In the genomic region with DNA sequence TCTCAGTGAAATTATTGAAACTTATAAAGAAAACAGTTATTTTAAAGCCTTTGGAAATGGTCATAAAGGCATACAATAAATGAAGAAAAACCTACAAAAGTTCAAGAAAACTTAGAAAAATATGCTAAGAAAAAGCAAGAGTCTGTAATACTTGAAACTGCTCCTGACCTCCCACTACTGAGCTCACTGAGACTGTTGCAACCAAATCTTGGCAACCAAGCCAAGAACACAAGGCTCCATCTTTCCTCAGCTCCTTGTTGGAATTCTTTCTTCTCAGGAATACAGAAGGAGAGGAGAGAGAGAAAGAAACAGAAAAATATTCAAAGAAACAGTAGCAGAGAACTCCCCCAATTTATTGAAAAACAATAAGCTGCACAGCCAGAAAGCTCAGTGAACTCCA, we compare ENCODE assay signal across 16 cellular contexts.
DNase-seq lines count a peak whose midpoint lies in the region; TF ChIP-seq lines count a peak whose summit lies in the region.
"Had no signal": no experiment of that assay in that cellular context is flagged by ENCODE, and none has a peak within 500 bp of the region (broad histone marks: within the 10 kb centered on the region; RNA-seq: fewer than 3 reads in every experiment).

No MANE protein-coding gene starts in this region.

- H3K4me1 ChIP-seq in HUES6 (ENCODE audit: control insufficient read depth, insufficient read depth, low read length) (peaks cover 56% of the 10 kb centered on the region), ectodermal cell (ENCODE audit: control insufficient read depth, insufficient read depth, low read length) (no peaks in the 10 kb centered on the region), esophagus muscularis mucosa (no peaks in the 10 kb centered on the region)

- peaks cover 26% of the 10 kb centered on the region for H3K9me3 Mint-ChIP-seq in osteocyte (ENCODE audit: unreplicated experiment)

- H3K27ac Mint-ChIP-seq in osteocyte (ENCODE audit: unreplicated experiment) = peak overlapping the region; percentile 10

- H3K27ac ChIP-seq in HUES6 (ENCODE audit: low read depth, low read length) (peak overlapping the region; percentile 88), ectodermal cell (ENCODE audit: insufficient read depth, low read depth, low read length, poor library complexity, severe bottlenecking) (peak overlapping the region; percentile 21), esophagus muscularis mucosa (replicated peaks in 1 of 4) (no peak overlapping the region)

- no peak for TF ChIP-seq EP300 in esophagus muscularis mucosa (IDR thresholded peaks at IDR 0.05)

- H3K9me3 ChIP-seq in HUES6 (ENCODE audit: control insufficient read depth, insufficient read depth, low read depth, low read length) = peaks cover 3% of the 10 kb centered on the region; the same call in 1 of the 2 replicates
- H3K9me3 ChIP-seq in ectodermal cell (ENCODE audit: control insufficient read depth, low read length) = no peaks in the 10 kb centered on the region
- H3K9me3 ChIP-seq in esophagus muscularis mucosa = peaks cover 0 to 9% (median 3%) of the 10 kb centered on the region in 4 donors

- peaks cover 9% of the 10 kb centered on the region for H3K4me1 Mint-ChIP-seq in osteocyte (ENCODE audit: unreplicated experiment)

- H3K27me3 ChIP-seq in HUES6 (ENCODE audit: control insufficient read depth, insufficient read depth, low read length) (no peaks in the 10 kb centered on the region), ectodermal cell (ENCODE audit: control insufficient read depth, insufficient read depth, low read length, poor library complexity, severe bottlenecking) (no peaks in the 10 kb centered on the region), esophagus muscularis mucosa (no peaks in the 10 kb centered on the region)

- intact Hi-C loops in esophagus muscularis mucosa (cut with DNase I) = no loop called here

- no peaks in the 10 kb centered on the region for H3K27me3 Mint-ChIP-seq in osteocyte (ENCODE audit: unreplicated experiment)

- H3K4me3 Mint-ChIP-seq in osteocyte (ENCODE audit: unreplicated experiment) = no peak overlapping the region

- TF ChIP-seq CTCF in osteocyte (IDR thresholded peaks at IDR 0.05) = no peak
- no peak for TF ChIP-seq CTCF in esophagus muscularis mucosa (IDR thresholded peaks at IDR 0.05)

- DNase-seq in fibroblast of peridontal ligament (ENCODE audit: extremely low read depth) (peak; percentile 54), osteocyte (ENCODE audit: extremely low spot score, unreplicated experiment) (no peak), NCI-H1105 (lab: John Stamatoyannopoulos, UW) (no peak), esophagus muscularis mucosa (ENCODE audit: extremely low spot score) (no peak), middle frontal gyrus (ENCODE audit: extremely low spot score, low spot score) (no peak)
- DNase-seq: C1 segment of cervical spinal cord, DMS79, HCEC 1CT, KBM-7, NCI-H1694 treated with DMSO at 0.1 percent for 48 hours, NCI-H2107, NCI-H524, NCI-H82, Right ventricle myocardium superior had no signal

- H3K36me3 ChIP-seq in HUES6 (ENCODE audit: control insufficient read depth, insufficient read depth, low read length) = no peaks in the 10 kb centered on the region
- H3K36me3 ChIP-seq in ectodermal cell (ENCODE audit: control insufficient read depth, insufficient read depth, low read length) = no peaks in the 10 kb centered on the region
- peaks cover 0 to 5% (median 0%) of the 10 kb centered on the region in 4 donors for H3K36me3 ChIP-seq in esophagus muscularis mucosa

- TF ChIP-seq POLR2A in esophagus muscularis mucosa (IDR thresholded peaks at IDR 0.05; ENCODE audit: low read depth) = no peak

- no peak overlapping the region; the same call in 1 of the 2 replicates for H3K4me3 ChIP-seq in HUES6 (ENCODE audit: low read depth, low read length)
- H3K4me3 ChIP-seq in ectodermal cell (ENCODE audit: insufficient read depth, low read depth, low read length) = no peak overlapping the region
- H3K4me3 ChIP-seq in esophagus muscularis mucosa = no peak overlapping the region

- H3K9ac ChIP-seq in HUES6 (ENCODE audit: low read length) = peak overlapping the region; percentile 66

- peaks cover 19% of the 10 kb centered on the region for H3K36me3 Mint-ChIP-seq in osteocyte (ENCODE audit: unreplicated experiment)

Comparison
In these comparisons a context has a peak if more than half of its experiments do, and no peak if none do; other contexts are left out.
1. H3K27ac ChIP-seq: peak in HUES6 (single experiment) and ectodermal cell (single experiment); none in esophagus muscularis mucosa (0 of 4).